ENCODE assay signal across 15 cellular contexts in genomic region chr15:63146684-63147083, GRCh38. TPM values are rescaled to one million over a fixed set of nuclear protein-coding genes. Genes with fewer than 3 reads are reported as not detected.
DNase-seq lines count a peak whose midpoint lies in the region; ATAC-seq, FAIRE-seq and TF ChIP-seq lines count a peak whose summit lies in the region.
"Had no signal": no experiment of that assay in that cellular context is flagged by ENCODE, and none has a peak within 500 bp of the region (broad histone marks: within the 10 kb centered on the region; RNA-seq: fewer than 3 reads in every experiment).

No MANE protein-coding gene starts in this region.

- H3K27ac ChIP-seq in GM12878 (ENCODE audit: control insufficient read depth, insufficient read depth): no peak overlapping the region
- H3K27ac ChIP-seq: prostate gland had no signal

- intact Hi-C loops in GM12878 (cut with micrococcal nuclease; ENCODE audit: unreplicated experiment): no loop called here

- no peak for ATAC-seq in GM12878
- ATAC-seq: naive thymus-derived CD4-positive, alpha-beta T cell had no signal

- no peak overlapping the region for H3K9ac ChIP-seq in GM12878 (ENCODE audit: control insufficient read depth, insufficient read depth, low read length)

- H3K4me1 ChIP-seq in BE2C: no peaks in the 10 kb centered on the region
- no peaks in the 10 kb centered on the region for H3K4me1 ChIP-seq in GM12878 (ENCODE audit: control insufficient read depth, insufficient read depth, low read length)
- H3K4me1 ChIP-seq: prostate gland had no signal

- CTCF ChIA-PET in GM12878 (lab: Yijun Ruan, JAX): interaction anchor here (0.9 to 1.9 kb wide), 7 partner anchors 9 to 143 kb away, joined by 3 to 8 read pairs (median 4); partner anchors contain the start of gene RPS27L

- no peak for DNase-seq in BE2C
- DNase-seq in HFFc6: no peak
- no peak for DNase-seq in GM12878 (ENCODE audit: low read depth, low spot score)
- DNase-seq in kidney glomerular epithelial cell (lab: John Stamatoyannopoulos, UW): peak; percentile 9
- DNase-seq in ecto neural progenitor cell (ENCODE audit: low spot score): no peak
- no peak for DNase-seq in activated naive CD4-positive, alpha-beta T cell (lab: John Stamatoyannopoulos, UW)
- no peak for DNase-seq in GM13977 (ENCODE audit: low spot score)
- DNase-seq: activated naive CD4-positive, alpha-beta T cell treated with anti-CD3 and anti-CD28 coated beads for 36 hours; GF-D8; naive thymus-derived CD4-positive, alpha-beta T cell; NCI-H146; stimulated activated CD4-positive, alpha-beta T cell treated with anti-CD3 and anti-CD28 coated beads, Interleukin-15, amount 100 ng/mL, for 24 hours had no signal

- SMC1A ChIA-PET in GM12878 (lab: Charles Lee; ENCODE audit: uncharacterized antibody, unreplicated experiment): interaction anchor here (0.6 to 3.2 kb wide), 5 partner anchors 11 to 137 kb away, joined by 3 to 21 read pairs (median 4); no protein-coding TSS in a partner anchor

- TF ChIP-seq CTCF in BE2C (IDR thresholded peaks at IDR 0.05; ENCODE audit: low read depth, low read length) (0 out of 2 replicates have a peak, but pooled peaks have one; percentile 15), HFFc6 (IDR thresholded peaks at IDR 0.05) (peak; percentile 28; the same call in 1 of the 2 replicates), GM12878 (IDR thresholded peaks at IDR 0.05 in 2 of 3, conservative IDR thresholded peaks at IDR 0.05 in 1 of 3; ENCODE audit: control insufficient read depth in 2 of 3, extremely low read depth in 1 of 3, insufficient read depth in 1 of 3, low read depth in 3 of 3, low read length in 3 of 3) (peak in 2 of 3 experiments; percentile 8 to 28; a peak in 2 of 6 replicates), GM13977 (IDR thresholded peaks at IDR 0.05; ENCODE audit: extremely low read depth, insufficient read depth, missing control alignments) (no peak)

- H3K4me3 Mint-ChIP-seq in HFFc6: no peak overlapping the region; the same call in 1 of the 2 replicates
- H3K4me3 Mint-ChIP-seq: activated naive CD4-positive, alpha-beta T cell treated with anti-CD3 and anti-CD28 coated beads for 36 hours; central memory CD8-positive, alpha-beta T cell; naive thymus-derived CD4-positive, alpha-beta T cell had no signal

- FAIRE-seq in GM12878 (lab: Jason Lieb, UNC): no peak
- FAIRE-seq: H54 had no signal

- POLR2A ChIA-PET in GM12878 (lab: Charles Lee): interaction anchor here (0.6 kb wide), 2 partner anchors 449 to 1555 kb away, joined by 3 read pairs; no protein-coding TSS in a partner anchor

- no peaks in the 10 kb centered on the region for H3K79me2 ChIP-seq in GM12878 (ENCODE audit: control insufficient read depth, insufficient read depth, low read length)

- H4K20me1 ChIP-seq in GM12878 (ENCODE audit: control insufficient read depth, insufficient read depth): no peaks in the 10 kb centered on the region

- RAD21 ChIA-PET in GM12878 (lab: Charles Lee; ENCODE audit: unreplicated experiment): interaction anchor here (0.9 to 1.5 kb wide), 3 partner anchors 9 to 141 kb away, joined by 3 to 4 read pairs (median 3); no protein-coding TSS in a partner anchor

- 97% methylated on average over 3 of the region's 3 CpGs for WGBS in GM12878 (ENCODE audit: insufficient coverage, insufficient replicate concordance, low lambda C conversion rate, missing lambda C conversion rate)

- peaks cover 31% of the 10 kb centered on the region for H3K4me1 Mint-ChIP-seq in HFFc6 (ENCODE audit: low read depth)
- H3K4me1 Mint-ChIP-seq: central memory CD8-positive, alpha-beta T cell had no signal

- no peaks in the 10 kb centered on the region for H3K27me3 ChIP-seq in BE2C
- H3K27me3 ChIP-seq in GM12878 (replicated peaks in 1 of 2; ENCODE audit: control insufficient read depth in 2 of 2, insufficient read depth in 2 of 2, low read length in 1 of 2): no peaks in the 10 kb centered on the region

- H3K4me3 ChIP-seq in BE2C (ENCODE audit: low read depth, low read length) (no peak overlapping the region), GM12878 (no peak overlapping the region)
- H3K4me3 ChIP-seq: prostate gland had no signal

- peak; percentile 33; the same call in 1 of the 2 replicates for TF ChIP-seq RAD21 in GM12878 (IDR thresholded peaks at IDR 0.05; ENCODE audit: insufficient read depth, low read depth, low read length)

- no peak overlapping the region for H3K4me2 ChIP-seq in GM12878 (ENCODE audit: control insufficient read depth, insufficient read depth)

- BruUV-seq in GM12878 (replicated peaks; lab: Mats Ljungman, UMichigan): no TSS peak

- no peaks in the 10 kb centered on the region for H3K36me3 ChIP-seq in BE2C
- H3K36me3 ChIP-seq in GM12878 (ENCODE audit: control insufficient read depth in 2 of 2, insufficient read depth in 2 of 2, low read length in 1 of 2): peaks cover 0 to 8% of the 10 kb centered on the region in 2 experiments; a peak in 2 of 4 replicates
- H3K36me3 ChIP-seq: prostate gland had no signal

- no peak for TF ChIP-seq EP300 in GM12878 (IDR thresholded peaks at IDR 0.05; ENCODE audit: borderline replicate concordance in 1 of 2, control insufficient read depth in 1 of 2, low read depth in 2 of 2, low read length in 2 of 2)

- H3K27me3 Mint-ChIP-seq in HFFc6 (ENCODE audit: insufficient read depth): peaks cover 2% of the 10 kb centered on the region
- H3K27me3 Mint-ChIP-seq: central memory CD8-positive, alpha-beta T cell; naive thymus-derived CD4-positive, alpha-beta T cell had no signal

- H3K9me3 ChIP-seq in BE2C: no peaks in the 10 kb centered on the region
- peaks cover 1% of the 10 kb centered on the region; the same call in 2 of the 3 replicates for H3K9me3 ChIP-seq in GM12878 (replicated peaks; ENCODE audit: control insufficient read depth, insufficient read depth, low read length)
- H3K9me3 ChIP-seq: prostate gland had no signal

- peaks cover 71% of the 10 kb centered on the region for H3K36me3 Mint-ChIP-seq in HFFc6 (ENCODE audit: low read depth)

- no peak overlapping the region for H3K27ac Mint-ChIP-seq in HFFc6
- H3K27ac Mint-ChIP-seq: activated naive CD4-positive, alpha-beta T cell treated with anti-CD3 and anti-CD28 coated beads for 36 hours had no signal

- in situ Hi-C loops in GM12878 (cut with MboI) (no loop called here), GM13977 (cut with MboI; ENCODE audit: low pct_unique_long_range_greater_than_20kb, low sequenced_read_pairs, unreplicated experiment) (no loop called here)

- no peak overlapping the region for H2AFZ ChIP-seq in GM12878 (ENCODE audit: control insufficient read depth, low read depth, low read length)

- H3K9me3 Mint-ChIP-seq in HFFc6: peaks cover 4% of the 10 kb centered on the region; the same call in 1 of the 2 replicates
- H3K9me3 Mint-ChIP-seq: activated naive CD4-positive, alpha-beta T cell treated with anti-CD3 and anti-CD28 coated beads for 36 hours; central memory CD8-positive, alpha-beta T cell had no signal

- TF ChIP-seq POLR2A in GM12878 (IDR thresholded peaks at IDR 0.05; ENCODE audit: low read depth, low read length): no peak

RNA-seq across cellular contexts. Expression of gene RPS27L, which starts 10.6 kb away (rescaled TPM):
- polyA plus RNA-seq in BE2C (2012; ENCODE audit: insufficient read depth, insufficient read length, low read depth): 17.8 TPM
- total RNA-seq in HFFc6 (2021; fragmentation: NEBNext Ultra II Directional; extraction: Animal tissue kit (Norgen Biotek cat#: 25700)): 100 to 1,000 TPM; 422 to 573 (median 537) TPM
- total RNA-seq in GM12878 (2013; cell fraction: nucleolus; rRNA removed): 60.8 and 66.7 TPM in 2 replicates
- total RNA-seq in GM12878 (2014; rRNA removed) (141 and 166 TPM in 2 replicates), GM12878 (2014; rRNA removed; fragmentation: Illumina TruSeq; extraction: Trizol) (169 and 170 TPM in 2 replicates), GM12878 (2021) (144 and 145 TPM in 2 replicates)
- 70.4 TPM for polyA plus RNA-seq in GM12878 (2011; ENCODE audit: low read depth)
- polyA plus RNA-seq in GM12878 (2011; rRNA removed) (265 and 363 TPM in 2 replicates), GM12878 (2014; fragmentation: Illumina TruSeq; extraction: Trizol) (133 and 151 TPM in 2 replicates), GM12878 (2014; fragmentation: Nextera tagmentation; extraction: Ambion mirVana) (100 to 1,000 TPM; 468 to 596 TPM), GM12878 (2014; rRNA removed) (157 and 175 TPM in 2 replicates), GM12878 (2016; fragmentation: Nextera tagmentation; extraction: Ambion mirVana) (100 to 1,000 TPM; 968 to 970 TPM)
- polyA plus RNA-seq in GM12878 (2011; cell fraction: cytosol; rRNA removed): 107 and 134 TPM in 2 replicates
- 65.9 and 76.8 TPM in 2 replicates for polyA plus RNA-seq in GM12878 (2011; cell fraction: nucleus; rRNA removed)
- polyA plus RNA-seq in GM12878 (2012): 162 and 187 TPM in 2 replicates
- 31.7 and 43.2 TPM in 2 replicates for polyA minus RNA-seq in GM12878 (2011; rRNA and poly(A)+ RNA removed)
- polyA minus RNA-seq in GM12878 (2011; cell fraction: cytosol; rRNA and poly(A)+ RNA removed): 19.0 and 24.1 TPM in 2 replicates
- polyA minus RNA-seq in GM12878 (2011; cell fraction: nucleus; rRNA and poly(A)+ RNA removed): 21.6 and 30.4 TPM in 2 replicates

RNA-seq across cellular contexts. Expression of gene LACTB, which starts 25.0 kb away (rescaled TPM):
- 6.9 TPM for polyA plus RNA-seq in BE2C (2012; ENCODE audit: insufficient read depth, insufficient read length, low read depth)
- total RNA-seq in HFFc6 (2021; fragmentation: NEBNext Ultra II Directional; extraction: Animal tissue kit (Norgen Biotek cat#: 25700)): 10 to 100 TPM; 37.5 to 47.6 (median 45.7) TPM
- total RNA-seq in GM12878 (2013; cell fraction: nucleolus; rRNA removed): 28.6 and 37.5 TPM in 2 replicates
- total RNA-seq in GM12878 (2014; rRNA removed) (13.1 and 13.4 TPM in 2 replicates), GM12878 (2014; rRNA removed; fragmentation: Illumina TruSeq; extraction: Trizol) (28.4 and 28.5 TPM in 2 replicates), GM12878 (2021) (16.2 and 20.0 TPM in 2 replicates)
- 11.2 TPM for polyA plus RNA-seq in GM12878 (2011; ENCODE audit: low read depth)
- polyA plus RNA-seq in GM12878 (2011; rRNA removed) (35.3 and 52.7 TPM in 2 replicates), GM12878 (2014; fragmentation: Illumina TruSeq; extraction: Trizol) (30.1 and 62.8 TPM in 2 replicates), GM12878 (2014; fragmentation: Nextera tagmentation; extraction: Ambion mirVana) (10 to 100 TPM in 1 of 2 experiments, 1 to 10 TPM in 1; 5.0 to 12.0 TPM), GM12878 (2014; rRNA removed) (13.2 and 20.1 TPM in 2 replicates), GM12878 (2016; fragmentation: Nextera tagmentation; extraction: Ambion mirVana) (10 to 100 TPM; 14.6 to 17.0 TPM)
- 9.2 and 10.4 TPM in 2 replicates for polyA plus RNA-seq in GM12878 (2011; cell fraction: cytosol; rRNA removed)
- 10.1 and 12.2 TPM in 2 replicates for polyA plus RNA-seq in GM12878 (2011; cell fraction: nucleus; rRNA removed)
- polyA plus RNA-seq in GM12878 (2012): 14.6 and 21.3 TPM in 2 replicates
- 5.8 and 11.8 TPM in 2 replicates for polyA minus RNA-seq in GM12878 (2011; rRNA and poly(A)+ RNA removed)
- 4.4 and 5.4 TPM in 2 replicates for polyA minus RNA-seq in GM12878 (2011; cell fraction: cytosol; rRNA and poly(A)+ RNA removed)
- polyA minus RNA-seq in GM12878 (2011; cell fraction: nucleus; rRNA and poly(A)+ RNA removed): 5.8 and 6.1 TPM in 2 replicates

RNA-seq across cellular contexts. Expression of gene RAB8B, which starts 42.7 kb away (rescaled TPM):
- 5.5 TPM for polyA plus RNA-seq in BE2C (2012; ENCODE audit: insufficient read depth, insufficient read length, low read depth)
- 10 to 100 TPM; 24.7 to 38.4 (median 33.2) TPM for total RNA-seq in HFFc6 (2021; fragmentation: NEBNext Ultra II Directional; extraction: Animal tissue kit (Norgen Biotek cat#: 25700))
- 40.8 and 42.3 TPM in 2 replicates for total RNA-seq in GM12878 (2013; cell fraction: nucleolus; rRNA removed)
- total RNA-seq in GM12878 (2014; rRNA removed): 52.0 and 71.2 TPM in 2 replicates
- 98.5 and 104 TPM in 2 replicates for total RNA-seq in GM12878 (2014; rRNA removed; fragmentation: Illumina TruSeq; extraction: Trizol)
- 71.7 and 73.1 TPM in 2 replicates for total RNA-seq in GM12878 (2021)
- 23.3 TPM for polyA plus RNA-seq in GM12878 (2011; ENCODE audit: low read depth)
- polyA plus RNA-seq in GM12878 (2011; rRNA removed): 76.0 and 120 TPM in 2 replicates
- polyA plus RNA-seq in GM12878 (2011; cell fraction: cytosol; rRNA removed): 25.1 and 48.1 TPM in 2 replicates
- 32.8 and 39.5 TPM in 2 replicates for polyA plus RNA-seq in GM12878 (2011; cell fraction: nucleus; rRNA removed)
- 47.5 and 47.8 TPM in 2 replicates for polyA plus RNA-seq in GM12878 (2012)
- 76.4 and 123 TPM in 2 replicates for polyA plus RNA-seq in GM12878 (2014; fragmentation: Illumina TruSeq; extraction: Trizol)
- 10 to 100 TPM; 17.8 to 26.0 TPM for polyA plus RNA-seq in GM12878 (2014; fragmentation: Nextera tagmentation; extraction: Ambion mirVana)
- 49.0 and 53.4 TPM in 2 replicates for polyA plus RNA-seq in GM12878 (2014; rRNA removed)
- 10 to 100 TPM; 64.0 to 66.3 TPM for polyA plus RNA-seq in GM12878 (2016; fragmentation: Nextera tagmentation; extraction: Ambion mirVana)
- polyA minus RNA-seq in GM12878 (2011; rRNA and poly(A)+ RNA removed): 71.1 and 79.5 TPM in 2 replicates
- 107 and 133 TPM in 2 replicates for polyA minus RNA-seq in GM12878 (2011; cell fraction: cytosol; rRNA and poly(A)+ RNA removed)
- polyA minus RNA-seq in GM12878 (2011; cell fraction: nucleus; rRNA and poly(A)+ RNA removed): 11.1 and 13.0 TPM in 2 replicates
